22 cellular contexts compared by ENCODE assay signal in genomic region chr12:2493086-2493485, GRCh38.
"Had no signal": no experiment of that assay in that cellular context is flagged by ENCODE, and none has a peak within 500 bp of the region (broad histone marks: within the 10 kb centered on the region; RNA-seq: fewer than 3 reads in every experiment).

No MANE protein-coding gene starts in this region.

- H3K9ac ChIP-seq: SK-N-SH had no signal

- H3K4me2 ChIP-seq: SK-N-SH had no signal

- FAIRE-seq: RCC 7860 had no signal

- H3K9me3 ChIP-seq: SK-N-SH had no signal

- DNase-seq: KBM-7, MV-4-11, NCI-H1048, NCI-H1105, NCI-H1417, NCI-H1436 treated with DMSO at 0.1 percent for 48 hours, NCI-H1694 treated with DMSO at 0.1 percent for 48 hours, NCI-H1930, NCI-H2081, NCI-H2107, NCI-H2171, NCI-H226, NCI-H446, NCI-H510A, NCI-H524 treated with DMSO at 0.1 percent for 48 hours, NCI-H69, NCI-H774, RPMI8226, SHP77, SK-N-SH had no signal

- H3K27ac ChIP-seq: HL-60 had no signal
